ENCODE assay signal across 1 cellular context in the genomic region with DNA sequence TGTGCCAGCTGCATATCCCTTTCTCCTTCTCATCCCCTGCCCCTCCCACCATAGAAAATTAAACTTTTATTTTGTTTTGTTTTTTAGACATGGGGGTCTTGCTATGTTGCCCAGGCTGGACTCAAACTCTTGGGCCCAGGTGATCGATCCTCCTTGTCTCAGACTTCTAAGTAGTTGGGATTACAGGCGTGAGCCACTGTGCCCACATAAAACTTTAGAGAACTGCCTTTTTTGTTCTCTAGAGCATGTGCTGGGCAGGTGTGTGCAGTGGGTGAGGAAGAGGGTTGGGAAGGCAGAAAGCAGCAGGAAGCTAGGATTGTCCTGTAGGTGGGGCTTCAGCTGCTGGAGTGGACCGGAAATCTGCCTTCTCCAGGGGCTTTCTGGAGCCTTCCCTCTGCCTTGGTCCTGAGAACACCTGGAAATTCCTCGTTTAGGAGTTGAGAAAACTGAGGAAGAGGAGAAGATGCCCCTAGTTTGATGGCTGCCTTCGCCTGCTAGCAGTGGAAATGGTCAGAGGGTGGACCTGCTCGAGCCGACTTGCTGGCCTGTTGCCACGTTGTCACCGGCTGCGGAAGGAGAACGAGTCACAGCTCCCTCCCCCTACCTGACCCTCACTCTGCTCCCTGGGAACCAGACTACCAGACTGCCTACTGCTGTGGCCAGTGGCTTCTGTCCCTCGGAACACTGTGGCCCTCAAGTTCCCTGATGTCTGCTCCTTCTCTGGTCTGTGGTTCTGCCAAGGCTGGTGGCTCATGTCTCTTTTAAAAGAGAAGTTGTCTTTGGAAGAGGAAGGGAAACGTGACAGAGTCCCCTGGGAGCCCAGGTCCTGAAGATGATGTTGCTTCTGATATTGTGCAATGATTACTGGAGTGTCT.
TF ChIP-seq lines count a peak whose summit lies in the region.

No MANE protein-coding gene starts in this region.

TF ChIP-seq in K562, 482 proteins besides CTCF, POLR2A, EP300 and RAD21 (continued from another document and continues in another):
- TF ChIP-seq ZBTB49 (CRISPR knock-in tag; IDR thresholded peaks at IDR 0.05; ENCODE audit: borderline replicate concordance) (no peak), RB1 (IDR thresholded peaks at IDR 0.05; ENCODE audit: low read depth) (no peak), KLF13 (tag; IDR thresholded peaks at IDR 0.05; ENCODE audit: borderline replicate concordance, low read depth) (no peak), ZBTB40 (IDR thresholded peaks at IDR 0.05) (peak; percentile 43; the same call in 1 of the 2 replicates), ZBTB40 (CRISPR knock-in tag; IDR thresholded peaks at IDR 0.05) (no peak), CC2D1A (IDR thresholded peaks at IDR 0.05) (no peak), HMG20B (CRISPR knock-in tag; IDR thresholded peaks at IDR 0.05) (no peak), PPARD (CRISPR knock-in tag; IDR thresholded peaks at IDR 0.05) (no peak), PHF8 (IDR thresholded peaks at IDR 0.05; ENCODE audit: borderline replicate concordance, low read length) (peak; percentile 31; the same call in 1 of the 2 replicates), RBM17 (IDR thresholded peaks at IDR 0.05; ENCODE audit: borderline replicate concordance, low read depth, low read length) (no peak), HMGN3 (IDR thresholded peaks at IDR 0.05; ENCODE audit: borderline replicate concordance, extremely low read depth, insufficient read length, low read depth, low read length) (no peak), SAFB (IDR thresholded peaks at IDR 0.05; ENCODE audit: borderline replicate concordance, low read depth, low read length) (no peak), FOXJ3 (CRISPR knock-in tag; IDR thresholded peaks at IDR 0.05) (no peak), BMI1 (IDR thresholded peaks at IDR 0.05; ENCODE audit: low read length) (no peak), THAP12 (CRISPR knock-in tag; IDR thresholded peaks at IDR 0.05) (no peak), MTA1 (IDR thresholded peaks at IDR 0.05; ENCODE audit: borderline replicate concordance) (no peak), ATF7 (IDR thresholded peaks at IDR 0.05) (0 out of 2 replicates have a peak, but pooled peaks have one; percentile 18), EHMT2 (IDR thresholded peaks at IDR 0.05) (0 out of 2 replicates have a peak, but pooled peaks have one; percentile 13), IRF1 (CRISPR knock-in tag; IDR thresholded peaks at IDR 0.05; ENCODE audit: borderline replicate concordance) (no peak), RHOXF2B (CRISPR knock-in tag; conservative IDR thresholded peaks at IDR 0.05) (no peak), CXXC5 (CRISPR knock-in tag; IDR thresholded peaks at IDR 0.05) (0 out of 2 replicates have a peak, but pooled peaks have one; percentile 20), SNRNP70 (optimal IDR thresholded peaks at IDR 0.05; ENCODE audit: low read depth, low read length) (no peak), ZNF707 (CRISPR knock-in tag; conservative IDR thresholded peaks at IDR 0.05) (no peak), ZNF121 (CRISPR knock-in tag; conservative IDR thresholded peaks at IDR 0.05) (0 out of 2 replicates have a peak, but pooled peaks have one; percentile 50), ZNF699 (CRISPR knock-in tag; IDR thresholded peaks at IDR 0.05; ENCODE audit: insufficient replicate concordance) (no peak), NR4A1 (CRISPR knock-in tag; IDR thresholded peaks at IDR 0.05) (no peak), NR4A1 (tag; IDR thresholded peaks at IDR 0.05) (no peak), RBM25 (IDR thresholded peaks at IDR 0.05; ENCODE audit: low read depth, low read length, severe bottlenecking) (peak; percentile 47), NELFE (IDR thresholded peaks at IDR 0.05; ENCODE audit: insufficient read depth, insufficient read length) (no peak), GABPB1 (CRISPR knock-in tag; IDR thresholded peaks at IDR 0.05) (no peak), CEBPG (CRISPR knock-in tag; IDR thresholded peaks at IDR 0.05) (no peak), CEBPG (tag; conservative IDR thresholded peaks at IDR 0.05 in 1 of 2, IDR thresholded peaks at IDR 0.05 in 1 of 2) (peak; percentile 70 to 73), BCOR (IDR thresholded peaks at IDR 0.05) (peak; percentile 73), PBX2 (CRISPR knock-in tag; IDR thresholded peaks at IDR 0.05; ENCODE audit: low read depth) (no peak), PBX2 (tag; conservative IDR thresholded peaks at IDR 0.05; ENCODE audit: low read depth) (no peak), ZNF3 (CRISPR knock-in tag; IDR thresholded peaks at IDR 0.05) (no peak), TBP (optimal IDR thresholded peaks at IDR 0.05; ENCODE audit: low read depth, low read length) (no peak), ZNF175 (CRISPR knock-in tag; IDR thresholded peaks at IDR 0.05; ENCODE audit: low read depth) (no peak), MCM7 (IDR thresholded peaks at IDR 0.05) (no peak)
- TF ChIP-seq, protein P1, sequence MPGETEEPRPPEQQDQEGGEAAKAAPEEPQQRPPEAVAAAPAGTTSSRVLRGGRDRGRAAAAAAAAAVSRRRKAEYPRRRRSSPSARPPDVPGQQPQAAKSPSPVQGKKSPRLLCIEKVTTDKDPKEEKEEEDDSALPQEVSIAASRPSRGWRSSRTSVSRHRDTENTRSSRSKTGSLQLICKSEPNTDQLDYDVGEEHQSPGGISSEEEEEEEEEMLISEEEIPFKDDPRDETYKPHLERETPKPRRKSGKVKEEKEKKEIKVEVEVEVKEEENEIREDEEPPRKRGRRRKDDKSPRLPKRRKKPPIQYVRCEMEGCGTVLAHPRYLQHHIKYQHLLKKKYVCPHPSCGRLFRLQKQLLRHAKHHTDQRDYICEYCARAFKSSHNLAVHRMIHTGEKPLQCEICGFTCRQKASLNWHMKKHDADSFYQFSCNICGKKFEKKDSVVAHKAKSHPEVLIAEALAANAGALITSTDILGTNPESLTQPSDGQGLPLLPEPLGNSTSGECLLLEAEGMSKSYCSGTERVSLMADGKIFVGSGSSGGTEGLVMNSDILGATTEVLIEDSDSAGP (CRISPR knock-in tag; IDR thresholded peaks at IDR 0.05) = no peak
